In the genomic region with DNA sequence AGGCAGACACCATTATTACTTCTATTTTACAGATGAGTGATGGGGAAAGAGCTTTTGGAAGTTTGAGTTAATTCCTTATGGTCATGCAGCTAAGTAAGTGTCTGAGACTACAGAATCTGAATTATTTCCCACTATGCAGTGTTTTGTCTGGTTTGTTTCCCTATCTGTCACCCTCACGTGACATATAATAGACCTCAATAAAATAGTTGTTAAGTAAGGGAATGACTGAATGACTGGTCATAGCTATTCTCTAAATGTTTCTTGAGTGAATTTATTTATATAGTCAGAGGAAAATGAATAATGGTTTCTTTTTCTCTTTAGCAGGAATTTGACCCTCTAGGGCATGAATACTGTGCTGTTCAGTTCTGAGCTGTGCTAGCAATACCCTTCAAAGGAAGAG, we compare ENCODE assay signal across 21 cellular contexts. TPM values are rescaled to one million over a fixed set of nuclear protein-coding genes. Genes with fewer than 3 reads are reported as not detected.
DNase-seq lines count a peak whose midpoint lies in the region; ATAC-seq and TF ChIP-seq lines count a peak whose summit lies in the region.
"Had no signal": no experiment of that assay in that cellular context is flagged by ENCODE, and none has a peak within 500 bp of the region (broad histone marks: within the 10 kb centered on the region; RNA-seq: fewer than 3 reads in every experiment).

No MANE protein-coding gene starts in this region.

- intact Hi-C loops in Caco-2 (cut with micrococcal nuclease; ENCODE audit: unreplicated experiment): no loop called here

- no peaks in the 10 kb centered on the region for H3K9me3 ChIP-seq in Caco-2
- H3K9me3 ChIP-seq: heart right ventricle had no signal

- H3K27ac Mint-ChIP-seq in Caco-2 (ENCODE audit: unreplicated experiment): no peak overlapping the region
- H3K27ac Mint-ChIP-seq: dendritic cell treated with granulocyte-macrophage colony-stimulating factor and Interleukin-4, amounts not matched to agents 40 ng/mL and 50 ng/mL, for 4 days; progenitor cell of endocrine pancreas had no signal

- ATAC-seq in HG03025 (IDR thresholded peaks at IDR 0.05; ENCODE audit: low FRiP score, unreplicated experiment): no peak
- ATAC-seq: natural killer cell, Right ventricle myocardium inferior had no signal

- H3K36me3 Mint-ChIP-seq in Caco-2 (ENCODE audit: insufficient read depth, unreplicated experiment): peaks cover 8% of the 10 kb centered on the region

- no peaks in the 10 kb centered on the region for H3K4me1 ChIP-seq in Caco-2

- no peaks in the 10 kb centered on the region; the same call in none of the 2 replicates for H3K36me3 ChIP-seq in Caco-2 (ENCODE audit: control insufficient read depth, insufficient read depth, low read length)

- no peak overlapping the region for H3K4me3 Mint-ChIP-seq in Caco-2 (ENCODE audit: unreplicated experiment)
- H3K4me3 Mint-ChIP-seq: brain; CD14-positive monocyte; dendritic cell treated with granulocyte-macrophage colony-stimulating factor and Interleukin-4, amounts not matched to agents 40 ng/mL and 50 ng/mL, for 4 days; natural killer cell had no signal

- no peaks in the 10 kb centered on the region for H3K9me3 Mint-ChIP-seq in Caco-2 (ENCODE audit: unreplicated experiment)
- H3K9me3 Mint-ChIP-seq: dendritic cell treated with granulocyte-macrophage colony-stimulating factor and Interleukin-4, amounts not matched to agents 40 ng/mL and 50 ng/mL, for 4 days; natural killer cell had no signal

- H3K27me3 ChIP-seq in Caco-2 (replicated peaks; ENCODE audit: control insufficient read depth, insufficient read depth, low read length): no peaks in the 10 kb centered on the region
- H3K27me3 ChIP-seq: heart right ventricle had no signal

- no peaks in the 10 kb centered on the region for H3K27me3 Mint-ChIP-seq in Caco-2 (ENCODE audit: insufficient read depth, unreplicated experiment)
- H3K27me3 Mint-ChIP-seq: brain; dendritic cell treated with granulocyte-macrophage colony-stimulating factor and Interleukin-4, amounts not matched to agents 40 ng/mL and 50 ng/mL, for 4 days; progenitor cell of endocrine pancreas had no signal

- no peak for TF ChIP-seq CTCF in fibroblast of villous mesenchyme (IDR thresholded peaks at IDR 0.05; ENCODE audit: insufficient read depth, low read depth, low read length)
- TF ChIP-seq CTCF in Caco-2 (IDR thresholded peaks at IDR 0.05; ENCODE audit: insufficient read depth in 1 of 2, low read depth in 1 of 2, low read length in 1 of 2, severe bottlenecking in 1 of 2, unreplicated experiment in 1 of 2): no peak

- CTCF ChIA-PET in Caco-2 (lab: Charles Lee): no interaction called here

- no peaks in the 10 kb centered on the region for H3K4me1 Mint-ChIP-seq in Caco-2 (ENCODE audit: low read depth, unreplicated experiment)

- DNase-seq in GM03348 (ENCODE audit: low spot score) (peak; percentile 56), amniotic stem cell (lab: John Stamatoyannopoulos, UW) (peak; percentile 45), fibroblast of villous mesenchyme (ENCODE audit: low read depth) (peak; percentile 53), CD1c-positive myeloid dendritic cell (ENCODE audit: extremely low spot score) (no peak), NCI-H2171 treated with DMSO at 0.1 percent for 48 hours (lab: John Stamatoyannopoulos, UW) (no peak), Caco-2 (no peak)
- DNase-seq: activated CD4-positive, alpha-beta T cell treated with anti-CD3 and anti-CD28 coated beads, Interleukin-2, amount 50 U/mL, for 48 hours; activated naive CD4-positive, alpha-beta T cell; activated T-cell treated with anti-CD3 and anti-CD28 coated beads for 4 hours; erythroblast; GOT3; heart right ventricle; mesendoderm; natural killer cell; NCI-H1930 had no signal

- POLR2A ChIA-PET in Caco-2 (lab: Charles Lee): no interaction called here

- no TSS peak for BruUV-seq in Caco-2 (replicated peaks; lab: Mats Ljungman, UMichigan)

- H3K4me3 ChIP-seq in fibroblast of villous mesenchyme (ENCODE audit: low read depth, low read length) (no peak overlapping the region), Caco-2 (ENCODE audit: low read depth, low read length) (no peak overlapping the region)
- H3K4me3 ChIP-seq: heart right ventricle had no signal

RNA-seq across cellular contexts. Expression of a gene that starts 10.2 kb away (rescaled TPM):
- total RNA-seq in fibroblast of villous mesenchyme (29.6 and 41.5 TPM in 2 replicates), Caco-2 (2022) (20.3 and 22.3 TPM in 2 replicates)

Comparison
In these comparisons a context has a peak if more than half of its experiments do, and no peak if none do; other contexts are left out.
1. DNase-seq: peak in GM03348 (single experiment), amniotic stem cell (single experiment) and fibroblast of villous mesenchyme (single experiment); none in CD1c-positive myeloid dendritic cell (single experiment), NCI-H2171 treated with DMSO at 0.1 percent for 48 hours (single experiment) and Caco-2 (0 of 2).